In genomic region chr1:44512313-44512885, GRCh38 we compare ENCODE assay signal across 17 cellular contexts.
DNase-seq lines count a peak whose midpoint lies in the region; ATAC-seq and TF ChIP-seq lines count a peak whose summit lies in the region.
"Had no signal": no experiment of that assay in that cellular context is flagged by ENCODE, and none has a peak within 500 bp of the region (broad histone marks: within the 10 kb centered on the region; RNA-seq: fewer than 3 reads in every experiment).

No MANE protein-coding gene starts in this region.

- no peak for TF ChIP-seq CTCF in retinal pigment epithelial cell (conservative IDR thresholded peaks at IDR 0.05; ENCODE audit: low read depth, low read length)

- H3K4me3 ChIP-seq in retinal pigment epithelial cell (ENCODE audit: low read length) = no peak overlapping the region
- H3K4me3 ChIP-seq: cardiac muscle cell, hepatocyte had no signal

- no peaks in the 10 kb centered on the region for H3K9me3 Mint-ChIP-seq in activated naive CD8-positive, alpha-beta T cell treated with anti-CD3 and anti-CD28 coated beads for 36 hours
- H3K9me3 Mint-ChIP-seq: activated naive CD8-positive, alpha-beta T cell treated with anti-CD3 and anti-CD28 coated beads, Interleukin-2, amount 10 ng/mL, durations not matched to agents 7 days and 5 days; mesothelial cell of epicardium; neural crest cell had no signal

- ATAC-seq in GM19463 (IDR thresholded peaks at IDR 0.05; ENCODE audit: unreplicated experiment) (no peak), HG03025 (IDR thresholded peaks at IDR 0.05; ENCODE audit: low FRiP score, unreplicated experiment) (no peak), GM18867 (IDR thresholded peaks at IDR 0.05; ENCODE audit: unreplicated experiment) (no peak)

- peak; percentile 78 for DNase-seq in D341Med (ENCODE audit: low spot score)
- peak; percentile 65 for DNase-seq in DMS 273 treated with DMSO at 0.1 percent for 48 hours (lab: John Stamatoyannopoulos, UW)
- peak; percentile 6 for DNase-seq in activated naive CD8-positive, alpha-beta T cell treated with anti-CD3 and anti-CD28 coated beads for 36 hours
- peak; percentile 8 for DNase-seq in retinal pigment epithelial cell (ENCODE audit: low read depth)
- DNase-seq: activated naive CD8-positive, alpha-beta T cell treated with anti-CD3 and anti-CD28 coated beads, Interleukin-2, amount 10 ng/mL, durations not matched to agents 7 days and 5 days; HCEC 1CT; MM.1S; NCI-H1930; SW 1271; trophoblast cell had no signal

- no peak overlapping the region for H3K27ac Mint-ChIP-seq in activated naive CD8-positive, alpha-beta T cell treated with anti-CD3 and anti-CD28 coated beads for 36 hours
- H3K27ac Mint-ChIP-seq: activated naive CD8-positive, alpha-beta T cell treated with anti-CD3 and anti-CD28 coated beads, Interleukin-2, amount 10 ng/mL, durations not matched to agents 7 days and 5 days; mesothelial cell of epicardium had no signal

- H3K4me3 Mint-ChIP-seq in activated naive CD8-positive, alpha-beta T cell treated with anti-CD3 and anti-CD28 coated beads for 36 hours = no peak overlapping the region
- H3K4me3 Mint-ChIP-seq: activated naive CD8-positive, alpha-beta T cell treated with anti-CD3 and anti-CD28 coated beads, Interleukin-2, amount 10 ng/mL, durations not matched to agents 7 days and 5 days; mesothelial cell of epicardium; neural crest cell had no signal

- H3K36me3 Mint-ChIP-seq in activated naive CD8-positive, alpha-beta T cell treated with anti-CD3 and anti-CD28 coated beads for 36 hours = no peaks in the 10 kb centered on the region
- H3K36me3 Mint-ChIP-seq: activated naive CD8-positive, alpha-beta T cell treated with anti-CD3 and anti-CD28 coated beads, Interleukin-2, amount 10 ng/mL, durations not matched to agents 7 days and 5 days; mesothelial cell of epicardium had no signal

- peaks cover 36% of the 10 kb centered on the region for H3K27me3 Mint-ChIP-seq in activated naive CD8-positive, alpha-beta T cell treated with anti-CD3 and anti-CD28 coated beads for 36 hours

- peaks cover 7% of the 10 kb centered on the region for H3K4me1 Mint-ChIP-seq in activated naive CD8-positive, alpha-beta T cell treated with anti-CD3 and anti-CD28 coated beads for 36 hours

Comparison
In these comparisons a context has a peak if more than half of its experiments do, and no peak if none do; other contexts are left out.
1. DNase-seq: peak in every context shown above with its lines; median percentile 78 in D341Med; 65 in DMS 273 treated with DMSO at 0.1 percent for 48 hours; 8 in retinal pigment epithelial cell; 6 in activated naive CD8-positive, alpha-beta T cell treated with anti-CD3 and anti-CD28 coated beads for 36 hours.